10 cellular contexts compared by ENCODE assay signal in genomic region chr17:73791121-73791520, GRCh38.
"Had no signal": no experiment of that assay in that cellular context is flagged by ENCODE, and none has a peak within 500 bp of the region (broad histone marks: within the 10 kb centered on the region; RNA-seq: fewer than 3 reads in every experiment).

No MANE protein-coding gene starts in this region.

- H3K9me3 ChIP-seq: HAP-1 had no signal

- H3K9ac ChIP-seq: GM23248, KMS-11 had no signal

- H3K4me3 ChIP-seq: GM23248, HAP-1 had no signal

- H3K4me2 ChIP-seq: KMS-11 had no signal

- H3K4me1 Mint-ChIP-seq: IgD-negative memory B cell had no signal

- H3K4me1 ChIP-seq: HAP-1 had no signal

- H3K4me3 Mint-ChIP-seq: IgD-negative memory B cell had no signal

- H3K27ac Mint-ChIP-seq: IgD-negative memory B cell had no signal

- H2AFZ ChIP-seq: GM23248 had no signal

- H3K36me3 ChIP-seq: HAP-1 had no signal

- DNase-seq: GM23248, GOT3, H7, KBM-7 had no signal

- H3K27ac ChIP-seq: GM23248, HL-60, KMS-11 had no signal

- ATAC-seq: HCT116, HepG2 had no signal
